8 cellular contexts compared by ENCODE assay signal in genomic region chr2:101205521-101205998, GRCh38. TPM values are rescaled to one million over a fixed set of nuclear protein-coding genes. Genes with fewer than 3 reads are reported as not detected.
DNase-seq lines count a peak whose midpoint lies in the region; ATAC-seq, FAIRE-seq and TF ChIP-seq lines count a peak whose summit lies in the region.

No MANE protein-coding gene starts in this region.

- TF ChIP-seq POLR2A in endothelial cell of umbilical vein (IDR thresholded peaks at IDR 0.05; ENCODE audit: low read depth, low read length), result no peak

- H3K79me2 ChIP-seq in endothelial cell of umbilical vein (ENCODE audit: control insufficient read depth, insufficient read depth, low read length), result no peaks in the 10 kb centered on the region

- intact Hi-C loops in endothelial cell of umbilical vein (cut with micrococcal nuclease), result loop anchor here (1.0 to 2.0 kb wide), 4 partner anchors 53 to 595 kb away; no protein-coding TSS in a partner anchor

- BruUV-seq in endothelial cell of umbilical vein (replicated peaks; lab: Mats Ljungman, UMichigan), result no TSS peak

- dilution Hi-C loops in endothelial cell of umbilical vein (cut with MboI; ENCODE audit: extremely low pct_ligation_motif_present, low sequenced_read_pairs), result loop anchor here (25.0 kb wide), 1 partner anchor 168 kb away; no protein-coding TSS in a partner anchor

- peak overlapping the region; percentile 58 for H3K4me3 Mint-ChIP-seq in activated CD8-positive, alpha-beta T cell treated with anti-CD3 and anti-CD28 coated beads, Interleukin-2, amount 10 ng/mL, durations not matched to agents 7 days and 5 days

- in situ Hi-C loops in Caki2 (cut with HindIII; ENCODE audit: low pct_unique_long_range_greater_than_20kb, low sequenced_read_pairs), result no loop called here

- H3K4me3 ChIP-seq in HL-60 (replicated peaks; ENCODE audit: insufficient read depth, low read length) (no peak overlapping the region), endothelial cell of umbilical vein (replicated peaks in 1 of 3; ENCODE audit: insufficient read depth in 1 of 3, low read depth in 1 of 3, low read length in 3 of 3) (peak overlapping the region in 1 of 3 experiments; percentile 24), subcutaneous abdominal adipose tissue (ENCODE audit: low read depth in 1 of 5, low read length in 5 of 5) (peak overlapping the region; percentile 7 to 59 (median 40))

- H3K9me3 ChIP-seq in endothelial cell of umbilical vein (replicated peaks; ENCODE audit: control insufficient read depth, insufficient read depth, low read length) (no peaks in the 10 kb centered on the region), subcutaneous abdominal adipose tissue (ENCODE audit: control insufficient read depth in 5 of 5, low read length in 5 of 5) (peaks cover 0 to 7% (median 0%) of the 10 kb centered on the region in 5 donors)

- DNase-seq in Caki2 (ENCODE audit: low read depth) (peak; percentile 76), HL-60 (ENCODE audit: low read depth in 1 of 2, low spot score in 1 of 2) (peak; percentile 37 to 66), NCI-H82 treated with DMSO at 0.1 percent for 48 hours (lab: John Stamatoyannopoulos, UW; ENCODE audit: unreplicated experiment) (peak; percentile 77), endothelial cell of umbilical vein (ENCODE audit: low read depth, low spot score) (peak; percentile 76), mucosa of gallbladder (ENCODE audit: low spot score) (peak; percentile 63)
- peak; percentile 71 for DNase-seq in activated CD8-positive, alpha-beta T cell treated with anti-CD3 and anti-CD28 coated beads, Interleukin-2, amount 10 ng/mL, durations not matched to agents 7 days and 5 days

- no peaks in the 10 kb centered on the region for H3K9me1 ChIP-seq in endothelial cell of umbilical vein (replicated peaks; ENCODE audit: control insufficient read depth, extremely low read depth, insufficient read depth, low read length)

- H3K9me3 Mint-ChIP-seq in activated CD8-positive, alpha-beta T cell treated with anti-CD3 and anti-CD28 coated beads, Interleukin-2, amount 10 ng/mL, durations not matched to agents 7 days and 5 days (ENCODE audit: insufficient read depth), result no peaks in the 10 kb centered on the region

- no peak overlapping the region for H3K27ac ChIP-seq in HL-60 (replicated peaks)
- no peak overlapping the region for H3K27ac ChIP-seq in endothelial cell of umbilical vein (ENCODE audit: insufficient read depth, low read depth, low read length)
- H3K27ac ChIP-seq in subcutaneous abdominal adipose tissue (ENCODE audit: low read depth, low read length), result no peak overlapping the region

- H3K36me3 ChIP-seq in endothelial cell of umbilical vein (ENCODE audit: control insufficient read depth in 2 of 2, extremely low read depth in 1 of 2, insufficient read depth in 2 of 2, low read length in 2 of 2) (no peaks in the 10 kb centered on the region), subcutaneous abdominal adipose tissue (ENCODE audit: control insufficient read depth in 5 of 5, insufficient read depth in 5 of 5, low read length in 5 of 5) (no peaks in the 10 kb centered on the region)

- H2AFZ ChIP-seq in endothelial cell of umbilical vein (ENCODE audit: low read depth, low read length), result peak overlapping the region; percentile 48

- H3K27me3 Mint-ChIP-seq in activated CD8-positive, alpha-beta T cell treated with anti-CD3 and anti-CD28 coated beads, Interleukin-2, amount 10 ng/mL, durations not matched to agents 7 days and 5 days (ENCODE audit: low read depth), result peaks cover 4% of the 10 kb centered on the region

- POLR2A ChIA-PET in activated CD8-positive, alpha-beta T cell treated with anti-CD3 and anti-CD28 coated beads, Interleukin-2, amount 10 ng/mL, durations not matched to agents 7 days and 5 days (lab: Charles Lee), result interaction anchor here (0.6 to 1.4 kb wide), 4 partner anchors 47 to 202 kb away, joined by 3 to 9 read pairs (median 3); partner anchors contain the start of gene CNOT11
- POLR2A ChIA-PET in endothelial cell of umbilical vein (lab: Charles Lee), result interaction anchor here (1.0 kb wide), 1 partner anchor 202 kb away, joined by 3 read pairs; no protein-coding TSS in a partner anchor

- peaks cover 16% of the 10 kb centered on the region for H3K4me1 Mint-ChIP-seq in activated CD8-positive, alpha-beta T cell treated with anti-CD3 and anti-CD28 coated beads, Interleukin-2, amount 10 ng/mL, durations not matched to agents 7 days and 5 days (ENCODE audit: low read depth)

- CTCF ChIA-PET in activated CD8-positive, alpha-beta T cell treated with anti-CD3 and anti-CD28 coated beads, Interleukin-2, amount 10 ng/mL, durations not matched to agents 7 days and 5 days (lab: Charles Lee), result interaction anchor here (0.7 to 5.0 kb wide), 53 partner anchors 9 to 643 kb away, joined by 3 to 58 read pairs (median 5); partner anchors contain the start of genes CNOT11, PDCL3, RPL31 and TBC1D8
- CTCF ChIA-PET in endothelial cell of umbilical vein (lab: Charles Lee), result interaction anchor here (0.6 to 9.8 kb wide), 48 partner anchors 9 to 994 kb away, joined by 3 to 162 read pairs (median 6); partner anchors contain the start of genes RPL31 and TBC1D8

- H3K36me3 Mint-ChIP-seq in activated CD8-positive, alpha-beta T cell treated with anti-CD3 and anti-CD28 coated beads, Interleukin-2, amount 10 ng/mL, durations not matched to agents 7 days and 5 days (ENCODE audit: low read depth), result no peaks in the 10 kb centered on the region

- H3K4me1 ChIP-seq in endothelial cell of umbilical vein (ENCODE audit: control insufficient read depth, extremely low read depth, insufficient read depth, low read length) (peaks cover 1% of the 10 kb centered on the region), subcutaneous abdominal adipose tissue (ENCODE audit: control insufficient read depth in 5 of 5, insufficient read depth in 5 of 5, low read length in 5 of 5) (peaks cover 0 to 3% (median 0%) of the 10 kb centered on the region in 5 donors)

- H3K9ac ChIP-seq in endothelial cell of umbilical vein (replicated peaks; ENCODE audit: extremely low read depth, insufficient read depth, low read length) (peak overlapping the region; percentile 16), subcutaneous abdominal adipose tissue (ENCODE audit: low read length in 5 of 5) (peak overlapping the region in 2 of 5 donors; percentile 47 to 51)

- H3K4me2 ChIP-seq in endothelial cell of umbilical vein (ENCODE audit: insufficient read depth, low read length), result peak overlapping the region; percentile 75

- peak; percentile 90 for FAIRE-seq in endothelial cell of umbilical vein (lab: Jason Lieb, UNC)

- peak overlapping the region; percentile 81 for H3K27ac Mint-ChIP-seq in activated CD8-positive, alpha-beta T cell treated with anti-CD3 and anti-CD28 coated beads, Interleukin-2, amount 10 ng/mL, durations not matched to agents 7 days and 5 days

- no peaks in the 10 kb centered on the region for H4K20me1 ChIP-seq in endothelial cell of umbilical vein (replicated peaks; ENCODE audit: control insufficient read depth, extremely low read depth, insufficient read depth, low read length)

- no peaks in the 10 kb centered on the region for H3K27me3 ChIP-seq in HL-60 (ENCODE audit: insufficient read depth, poor library complexity, severe bottlenecking)
- no peaks in the 10 kb centered on the region for H3K27me3 ChIP-seq in endothelial cell of umbilical vein (ENCODE audit: control insufficient read depth in 2 of 2, insufficient read depth in 2 of 2, low read length in 2 of 2)
- H3K27me3 ChIP-seq in subcutaneous abdominal adipose tissue (ENCODE audit: control insufficient read depth in 5 of 5, insufficient read depth in 4 of 5, low read length in 5 of 5), result no peaks in the 10 kb centered on the region

- ATAC-seq in activated CD8-positive, alpha-beta T cell treated with anti-CD3 and anti-CD28 coated beads, Interleukin-2, amount 10 ng/mL, durations not matched to agents 7 days and 5 days, result peak; percentile 91
- no peak for ATAC-seq in GM21737 (IDR thresholded peaks at IDR 0.05; ENCODE audit: unreplicated experiment)

- TF ChIP-seq CTCF in HL-60 (IDR thresholded peaks at IDR 0.05; ENCODE audit: insufficient read depth, low read length) (peak; percentile 59), endothelial cell of umbilical vein (IDR thresholded peaks at IDR 0.05; ENCODE audit: extremely low read depth in 1 of 2, insufficient read depth in 1 of 2, low read depth in 1 of 2, low read length in 2 of 2) (peak; percentile 51 to 65)

TF ChIP-seq in endothelial cell of umbilical vein, 7 proteins besides CTCF, POLR2A, EP300 and RAD21 (continues in another document):
- no peak for TF ChIP-seq GATA2 (IDR thresholded peaks at IDR 0.05; ENCODE audit: insufficient read depth, insufficient read length, low read depth, low read length)

RNA-seq across cellular contexts. Expression of gene CNOT11, which starts 47.1 kb away (rescaled TPM):
- total RNA-seq in Caki2 (2014; rRNA removed; shearing (Covaris generic); ENCODE audit: low replicate concordance), result 96.0 and 125 TPM in 2 replicates
- 10 to 100 TPM; 64.4 to 64.7 TPM for total RNA-seq in activated CD8-positive, alpha-beta T cell treated with anti-CD3 and anti-CD28 coated beads, Interleukin-2, amount 10 ng/mL, durations not matched to agents 7 days and 5 days
- 44.3 and 47.7 TPM in 2 replicates for total RNA-seq in endothelial cell of umbilical vein
- 34.6 and 40.5 TPM in 2 replicates for polyA plus RNA-seq in endothelial cell of umbilical vein
- polyA plus RNA-seq in endothelial cell of umbilical vein (2011; cell fraction: cytosol; rRNA removed), result 56.4 and 57.3 TPM in 2 replicates
- polyA plus RNA-seq in endothelial cell of umbilical vein (2011; cell fraction: nucleus; rRNA removed), result 83.5 and 83.9 TPM in 2 replicates
- polyA plus RNA-seq in endothelial cell of umbilical vein (2012), result 38.0 and 47.8 TPM in 2 replicates
- 54.1 and 55.4 TPM in 2 replicates for polyA minus RNA-seq in endothelial cell of umbilical vein
- 30.9 TPM for polyA minus RNA-seq in endothelial cell of umbilical vein (2011; cell fraction: cytosol; rRNA and poly(A)+ RNA removed)
- polyA minus RNA-seq in endothelial cell of umbilical vein (2011; cell fraction: nucleus; rRNA and poly(A)+ RNA removed), result 18.5 and 32.4 TPM in 2 replicates
- 67.5 TPM for total RNA-seq in mucosa of gallbladder

RNA-seq across cellular contexts. Expression of gene TBC1D8, which starts 54.4 kb away (rescaled TPM):
- 37.2 and 49.8 TPM in 2 replicates for total RNA-seq in Caki2 (2014; rRNA removed; shearing (Covaris generic); ENCODE audit: low replicate concordance)
- under 1 TPM; 0.29 to 0.70 TPM for total RNA-seq in activated CD8-positive, alpha-beta T cell treated with anti-CD3 and anti-CD28 coated beads, Interleukin-2, amount 10 ng/mL, durations not matched to agents 7 days and 5 days
- total RNA-seq in endothelial cell of umbilical vein (30.6 and 32.1 TPM in 2 replicates), mucosa of gallbladder (72.1 TPM)
- polyA plus RNA-seq in endothelial cell of umbilical vein, result 26.0 and 28.5 TPM in 2 replicates
- 14.9 and 17.2 TPM in 2 replicates for polyA plus RNA-seq in endothelial cell of umbilical vein (2011; cell fraction: cytosol; rRNA removed)
- 151 and 159 TPM in 2 replicates for polyA plus RNA-seq in endothelial cell of umbilical vein (2011; cell fraction: nucleus; rRNA removed)
- polyA plus RNA-seq in endothelial cell of umbilical vein (2012), result 23.1 and 25.1 TPM in 2 replicates
- polyA minus RNA-seq in endothelial cell of umbilical vein, result 58.0 and 77.9 TPM in 2 replicates
- polyA minus RNA-seq in endothelial cell of umbilical vein (2011; cell fraction: cytosol; rRNA and poly(A)+ RNA removed), result 6.0 TPM
- 51.3 and 85.5 TPM in 2 replicates for polyA minus RNA-seq in endothelial cell of umbilical vein (2011; cell fraction: nucleus; rRNA and poly(A)+ RNA removed)

Comparison
In these comparisons a context has a peak if more than half of its experiments do, and no peak if none do; other contexts are left out.
1. RNA of gene TBC1D8, which starts 54.4 kb away (total RNA-seq): 72.1 TPM in mucosa of gallbladder (single experiment), 37.2 to 49.8 TPM in Caki2 and 30.6 to 32.1 TPM in endothelial cell of umbilical vein; 0.29 to 0.70 TPM in activated CD8-positive, alpha-beta T cell treated with anti-CD3 and anti-CD28 coated beads, Interleukin-2, amount 10 ng/mL, durations not matched to agents 7 days and 5 days; every median in the first group is over 10 times any median in the second.
2. Peak in every context shown above with its lines, with median percentiles within 50 percentile points of each other: DNase-seq.